1 cellular context compared by ENCODE assay signal in genomic region chr15:39580630-39581500, GRCh38.
TF ChIP-seq lines count a peak whose summit lies in the region.

Gene THBS1 (plus strand): TSS chr15:39581079. CDS start chr15:39581858, 779 bp downstream.

TF ChIP-seq in HepG2, 621 proteins besides CTCF, POLR2A, EP300 and RAD21 (continued from another document and continues in another):
- TF ChIP-seq PAXIP1 (CRISPR knock-in tag; conservative IDR thresholded peaks at IDR 0.05), result no peak; the same call in 1 of the 2 replicates
- no peak for TF ChIP-seq ZBTB21 (CRISPR knock-in tag; IDR thresholded peaks at IDR 0.05)
- no peak for TF ChIP-seq TMF1 (CRISPR knock-in tag; IDR thresholded peaks at IDR 0.05; ENCODE audit: low read depth)
- TF ChIP-seq SP2 (CRISPR knock-in tag; IDR thresholded peaks at IDR 0.05), result no peak
- peak; percentile 53 for TF ChIP-seq ARID4A (CRISPR knock-in tag; IDR thresholded peaks at IDR 0.05; ENCODE audit: borderline replicate concordance)
- peak; percentile 68 for TF ChIP-seq UBTF (CRISPR knock-in tag; IDR thresholded peaks at IDR 0.05)
- no peak for TF ChIP-seq ZBTB38 (CRISPR knock-in tag; IDR thresholded peaks at IDR 0.05)
- TF ChIP-seq KLF6 (CRISPR knock-in tag; IDR thresholded peaks at IDR 0.05), result 0 out of 2 replicates have a peak, but pooled peaks have one; percentile 24
- TF ChIP-seq STAT6 (CRISPR knock-in tag; IDR thresholded peaks at IDR 0.05; ENCODE audit: borderline replicate concordance), result no peak; the same call in 1 of the 2 replicates
- TF ChIP-seq XRCC5 (optimal IDR thresholded peaks at IDR 0.05; ENCODE audit: low read length), result peak; percentile 2
- TF ChIP-seq CBX5 (CRISPR knock-in tag; IDR thresholded peaks at IDR 0.05; ENCODE audit: borderline replicate concordance), result no peak
- no peak for TF ChIP-seq IRF9 (CRISPR knock-in tag; IDR thresholded peaks at IDR 0.05; ENCODE audit: borderline replicate concordance)
- TF ChIP-seq ZNF33A (CRISPR knock-in tag; IDR thresholded peaks at IDR 0.05; ENCODE audit: borderline replicate concordance), result no peak
- TF ChIP-seq SSRP1 (CRISPR knock-in tag; IDR thresholded peaks at IDR 0.05), result peak; percentile 86; the same call in 1 of the 2 replicates
- TF ChIP-seq NFE2L2 (IDR thresholded peaks at IDR 0.05; ENCODE audit: low read length), result no peak
- TF ChIP-seq ZMYM2 (CRISPR knock-in tag; IDR thresholded peaks at IDR 0.05), result peak; percentile 57; the same call in 1 of the 2 replicates
- TF ChIP-seq MIER3 (CRISPR knock-in tag; IDR thresholded peaks at IDR 0.05; ENCODE audit: borderline replicate concordance), result no peak
- no peak for TF ChIP-seq ZNF292 (CRISPR knock-in tag; IDR thresholded peaks at IDR 0.05; ENCODE audit: borderline replicate concordance, low read depth)
- TF ChIP-seq SRF (IDR thresholded peaks at IDR 0.05; ENCODE audit: low read depth, low read length), result no peak
- no peak; the same call in none of the 2 replicates for TF ChIP-seq ZNF343 (CRISPR knock-in tag; IDR thresholded peaks at IDR 0.05)
- 0 out of 2 replicates have a peak, but pooled peaks have one; percentile 10 for TF ChIP-seq HMG20B (CRISPR knock-in tag; conservative IDR thresholded peaks at IDR 0.05)
- no peak; the same call in 1 of the 2 replicates for TF ChIP-seq ZNF746 (CRISPR knock-in tag; IDR thresholded peaks at IDR 0.05)
- no peak for TF ChIP-seq ZBTB34 (CRISPR knock-in tag; IDR thresholded peaks at IDR 0.05)
- no peak for TF ChIP-seq KMT2B (CRISPR knock-in tag; IDR thresholded peaks at IDR 0.05)
- TF ChIP-seq ADNP (CRISPR knock-in tag; IDR thresholded peaks at IDR 0.05), result 0 out of 2 replicates have a peak, but pooled peaks have one; percentile 6
- TF ChIP-seq MED8 (CRISPR knock-in tag; IDR thresholded peaks at IDR 0.05; ENCODE audit: insufficient replicate concordance), result peak; percentile 30
- TF ChIP-seq ZNF264 (CRISPR knock-in tag; IDR thresholded peaks at IDR 0.05), result no peak
- TF ChIP-seq ZC3H4 (CRISPR knock-in tag; IDR thresholded peaks at IDR 0.05; ENCODE audit: borderline replicate concordance), result no peak
- TF ChIP-seq ZMAT3 (CRISPR knock-in tag; conservative IDR thresholded peaks at IDR 0.05), result peak; percentile 68
- peak; percentile 4; the same call in 1 of the 2 replicates for TF ChIP-seq ZSCAN21 (CRISPR knock-in tag; IDR thresholded peaks at IDR 0.05; ENCODE audit: borderline replicate concordance)
- no peak for TF ChIP-seq PBX2 (CRISPR knock-in tag; IDR thresholded peaks at IDR 0.05)
- no peak for TF ChIP-seq ZNF225 (CRISPR knock-in tag; IDR thresholded peaks at IDR 0.05)
- TF ChIP-seq ZNF749 (CRISPR knock-in tag; IDR thresholded peaks at IDR 0.05; ENCODE audit: borderline replicate concordance), result peak; percentile 67; the same call in 1 of the 2 replicates
- TF ChIP-seq TARDBP (CRISPR knock-in tag; IDR thresholded peaks at IDR 0.05), result peak; percentile 38; the same call in 1 of the 2 replicates
- 0 out of 2 replicates have a peak, but pooled peaks have one; percentile 10 for TF ChIP-seq RXRA (CRISPR knock-in tag; IDR thresholded peaks at IDR 0.05)
- peak; percentile 97 for TF ChIP-seq POLR2G (IDR thresholded peaks at IDR 0.05; ENCODE audit: low read depth, low read length)
- TF ChIP-seq DMTF1 (CRISPR knock-in tag; IDR thresholded peaks at IDR 0.05), result 0 out of 2 replicates have a peak, but pooled peaks have one; percentile 48
- no peak for TF ChIP-seq ELF3 (CRISPR knock-in tag; IDR thresholded peaks at IDR 0.05)
- TF ChIP-seq ZNF788 (CRISPR knock-in tag; IDR thresholded peaks at IDR 0.05; ENCODE audit: borderline replicate concordance), result peak; percentile 88; the same call in 1 of the 2 replicates
- no peak for TF ChIP-seq KAT8 (CRISPR knock-in tag; IDR thresholded peaks at IDR 0.05)
- TF ChIP-seq ZNF616 (CRISPR knock-in tag; IDR thresholded peaks at IDR 0.05; ENCODE audit: low read depth), result 0 out of 2 replicates have a peak, but pooled peaks have one; percentile 54
- TF ChIP-seq DPF2 (CRISPR knock-in tag; IDR thresholded peaks at IDR 0.05; ENCODE audit: borderline replicate concordance, low read depth), result no peak
- no peak for TF ChIP-seq EZH2 (conservative IDR thresholded peaks at IDR 0.05; ENCODE audit: low read depth, low read length)
- peak; percentile 65; the same call in 1 of the 2 replicates for TF ChIP-seq SIN3A (IDR thresholded peaks at IDR 0.05; ENCODE audit: borderline replicate concordance, low read depth, low read length)
- no peak for TF ChIP-seq ARNTL (CRISPR knock-in tag; IDR thresholded peaks at IDR 0.05)
- no peak for TF ChIP-seq ZNF329 (CRISPR knock-in tag; IDR thresholded peaks at IDR 0.05; ENCODE audit: low read depth)
- no peak for TF ChIP-seq KDM5B (CRISPR knock-in tag; IDR thresholded peaks at IDR 0.05; ENCODE audit: borderline replicate concordance)
- no peak for TF ChIP-seq ZNF672 (CRISPR knock-in tag; IDR thresholded peaks at IDR 0.05)
